ENCODE assay signal across 8 cellular contexts in genomic region chr2:101012706-101013181, GRCh38. TPM values are rescaled to one million over a fixed set of nuclear protein-coding genes. Genes with fewer than 3 reads are reported as not detected.
DNase-seq lines count a peak whose midpoint lies in the region; ATAC-seq lines count a peak whose summit lies in the region.

No MANE protein-coding gene starts in this region.

- peaks cover 22% of the 10 kb centered on the region for H3K4me1 Mint-ChIP-seq in activated T-helper 2 cell treated with anti-CD3 and anti-CD28 coated beads, Interferon-gamma antibody, Interleukin-2, Interleukin-4, amounts not matched to agents 10 μg/mL and 5 μg/mL and 100 μg/mL, durations not matched to agents 14 hours and 24 hours and 36 hours (ENCODE audit: low read depth)

- intact Hi-C loops in activated T-helper 2 cell treated with anti-CD3 and anti-CD28 coated beads, Interferon-gamma antibody, Interleukin-2, Interleukin-4, amounts not matched to agents 10 μg/mL and 5 μg/mL and 100 μg/mL, durations not matched to agents 14 hours and 24 hours and 36 hours (cut with micrococcal nuclease) = loop anchor here (1.0 to 5.0 kb wide), 3 partner anchors 193 to 375 kb away; partner anchors contain the start of genes CNOT11 and CREG2
- intact Hi-C loops in left cardiac atrium (cut with DNase I) (loop anchor here (2.0 to 5.0 kb wide), 3 partner anchors 140 to 192 kb away; partner anchors contain the start of gene TBC1D8 (in 1 of the 2)), sciatic nerve (cut with DNase I) (no loop called here)

- peak; percentile 9 to 38 for ATAC-seq in left cardiac atrium
- peak; percentile 34 for ATAC-seq in sciatic nerve
- no peak for ATAC-seq in GM21528 (IDR thresholded peaks at IDR 0.05; ENCODE audit: low FRiP score, unreplicated experiment)
- no peak for ATAC-seq in GM19397 (IDR thresholded peaks at IDR 0.05; ENCODE audit: unreplicated experiment)

- DNase-seq in A172 (ENCODE audit: low spot score) (peak; percentile 40), DMS53 (lab: John Stamatoyannopoulos, UW) (peak; percentile 71), NCI-H128 (lab: John Stamatoyannopoulos, UW; ENCODE audit: unreplicated experiment) (peak; percentile 28), left cardiac atrium (no peak), sciatic nerve (ENCODE audit: low spot score) (no peak)
- DNase-seq in activated T-helper 2 cell treated with anti-CD3 and anti-CD28 coated beads, Interferon-gamma antibody, Interleukin-2, Interleukin-4, amounts not matched to agents 10 μg/mL and 5 μg/mL and 100 μg/mL, durations not matched to agents 14 hours and 24 hours and 36 hours (ENCODE audit: low spot score) = no peak

- no peaks in the 10 kb centered on the region for H3K9me3 Mint-ChIP-seq in activated T-helper 2 cell treated with anti-CD3 and anti-CD28 coated beads, Interferon-gamma antibody, Interleukin-2, Interleukin-4, amounts not matched to agents 10 μg/mL and 5 μg/mL and 100 μg/mL, durations not matched to agents 14 hours and 24 hours and 36 hours

- H3K4me3 Mint-ChIP-seq in activated T-helper 2 cell treated with anti-CD3 and anti-CD28 coated beads, Interferon-gamma antibody, Interleukin-2, Interleukin-4, amounts not matched to agents 10 μg/mL and 5 μg/mL and 100 μg/mL, durations not matched to agents 14 hours and 24 hours and 36 hours (ENCODE audit: low read depth) = no peak overlapping the region

- H3K27ac Mint-ChIP-seq in activated T-helper 2 cell treated with anti-CD3 and anti-CD28 coated beads, Interferon-gamma antibody, Interleukin-2, Interleukin-4, amounts not matched to agents 10 μg/mL and 5 μg/mL and 100 μg/mL, durations not matched to agents 14 hours and 24 hours and 36 hours = peak overlapping the region; percentile 77

- H3K36me3 Mint-ChIP-seq in activated T-helper 2 cell treated with anti-CD3 and anti-CD28 coated beads, Interferon-gamma antibody, Interleukin-2, Interleukin-4, amounts not matched to agents 10 μg/mL and 5 μg/mL and 100 μg/mL, durations not matched to agents 14 hours and 24 hours and 36 hours (ENCODE audit: low read depth) = peaks cover 78% of the 10 kb centered on the region

- no peaks in the 10 kb centered on the region for H3K27me3 Mint-ChIP-seq in activated T-helper 2 cell treated with anti-CD3 and anti-CD28 coated beads, Interferon-gamma antibody, Interleukin-2, Interleukin-4, amounts not matched to agents 10 μg/mL and 5 μg/mL and 100 μg/mL, durations not matched to agents 14 hours and 24 hours and 36 hours (ENCODE audit: low read depth)

RNA-seq across cellular contexts. Expression of gene RPL31, which starts 10.7 kb away (rescaled TPM):
- 647 and 938 TPM in 2 replicates for total RNA-seq in A172 (2014; rRNA removed; shearing (Covaris generic))
- 1,195 and 1,243 TPM in 2 replicates for total RNA-seq in activated T-helper 2 cell treated with anti-CD3 and anti-CD28 coated beads, Interferon-gamma antibody, Interleukin-2, Interleukin-4, amounts not matched to agents 10 μg/mL and 5 μg/mL and 100 μg/mL, durations not matched to agents 14 hours and 24 hours and 36 hours
- total RNA-seq in left cardiac atrium (100 to 1,000 TPM; 870 to 899 TPM), sciatic nerve (1,183 TPM)

Comparison
In these comparisons a context has a peak if more than half of its experiments do, and no peak if none do; other contexts are left out.
1. DNase-seq: peak in A172 (single experiment), DMS53 (single experiment) and NCI-H128 (single experiment); none in activated T-helper 2 cell treated with anti-CD3 and anti-CD28 coated beads, Interferon-gamma antibody, Interleukin-2, Interleukin-4, amounts not matched to agents 10 μg/mL and 5 μg/mL and 100 μg/mL, durations not matched to agents 14 hours and 24 hours and 36 hours (single experiment), left cardiac atrium (single experiment) and sciatic nerve (single experiment).
2. ATAC-seq: peak in left cardiac atrium (2 of 2) and sciatic nerve (single experiment); none in GM21528 (single experiment) and GM19397 (single experiment).